In genomic region chr1:156506450-156506849, GRCh38 we compare ENCODE assay signal across 14 cellular contexts. TPM values are rescaled to one million over a fixed set of nuclear protein-coding genes. Genes with fewer than 3 reads are reported as not detected.
A peak's percentile ranks its signal among the peaks of the same experiment; 100 is the strongest.
DNase-seq lines count a peak whose midpoint lies in the region; ATAC-seq and TF ChIP-seq lines count a peak whose summit lies in the region.
"Had no signal": no experiment of that assay in that cellular context is flagged by ENCODE, and none has a peak within 500 bp of the region (broad histone marks: within the 10 kb centered on the region; RNA-seq: fewer than 3 reads in every experiment).

No MANE protein-coding gene starts in this region.

- no peaks in the 10 kb centered on the region for H3K9me3 Mint-ChIP-seq in activated T-helper 17 cell treated with anti-CD3 and anti-CD28 coated beads, Interleukin-2, amount 50 U/mL, for 72 hours
- no peaks in the 10 kb centered on the region for H3K9me3 Mint-ChIP-seq in naive B cell

- H3K27ac ChIP-seq in heart right ventricle (peak overlapping the region in 7 of 10 donors; percentile 98 to 100 (median 100)), vagina (peak overlapping the region; percentile 99)

- TF ChIP-seq CTCF in heart right ventricle (IDR thresholded peaks at IDR 0.05) (no peak), vagina (IDR thresholded peaks at IDR 0.05) (no peak)

- peak overlapping the region; percentile 99 for H3K27ac Mint-ChIP-seq in activated T-helper 17 cell treated with anti-CD3 and anti-CD28 coated beads, Interleukin-2, amount 50 U/mL, for 72 hours
- peak overlapping the region; percentile 94 to 100 (median 100) for H3K27ac Mint-ChIP-seq in naive B cell

- intact Hi-C loops in heart right ventricle (cut with DNase I) = loop anchor here in 2 of 10 donors (5.0 to 10.0 kb wide), 2 partner anchors 86 to 238 kb away; partner anchors contain the start of genes MRPL24 (in 1 of the 2) and NAXE (in 1 of the 2)
- intact Hi-C loops in left ventricle myocardium superior (cut with micrococcal nuclease) = no loop called here
- intact Hi-C loops in vagina (cut with DNase I) = no loop called here

- no peaks in the 10 kb centered on the region for H3K27me3 Mint-ChIP-seq in activated T-helper 17 cell treated with anti-CD3 and anti-CD28 coated beads, Interleukin-2, amount 50 U/mL, for 72 hours
- no peaks in the 10 kb centered on the region for H3K27me3 Mint-ChIP-seq in naive B cell

- no peak for TF ChIP-seq POLR2A in vagina (IDR thresholded peaks at IDR 0.05)

- no peak for ATAC-seq in heart right ventricle
- ATAC-seq in left ventricle myocardium superior = no peak
- no peak for ATAC-seq in activated T-helper 17 cell treated with anti-CD3 and anti-CD28 coated beads, Interleukin-2, amount 50 U/mL, for 72 hours (replicated peaks)
- ATAC-seq in naive B cell (ENCODE audit: low read depth in 2 of 2) = no peak
- no peak for ATAC-seq in HG03565 (IDR thresholded peaks at IDR 0.05; ENCODE audit: unreplicated experiment)
- ATAC-seq: body of pancreas, left lobe of liver, Right ventricle myocardium inferior had no signal

- no peaks in the 10 kb centered on the region for H3K36me3 ChIP-seq in heart right ventricle
- H3K36me3 ChIP-seq in vagina = no peaks in the 10 kb centered on the region
- H3K36me3 ChIP-seq in MG63 = no peaks in the 10 kb centered on the region

- peak overlapping the region in 3 of 10 donors; percentile 45 to 57 (median 46) for H3K4me3 ChIP-seq in heart right ventricle
- no peak overlapping the region for H3K4me3 ChIP-seq in vagina
- H3K4me3 ChIP-seq in MG63 = no peak overlapping the region
- H3K4me3 ChIP-seq: body of pancreas had no signal

- DNase-seq in heart right ventricle = no peak
- DNase-seq in left ventricle myocardium superior = no peak
- DNase-seq in naive B cell = no peak
- no peak for DNase-seq in vagina (ENCODE audit: extremely low spot score in 2 of 2)
- DNase-seq in MG63 = no peak
- no peak for DNase-seq in cortex of kidney (lab: John Stamatoyannopoulos, UW)
- DNase-seq: activated CD8-positive, alpha-beta memory T cell treated with anti-CD3 and anti-CD28 coated beads, Interleukin-2, amount 50 U/mL, for 48 hours; body of pancreas; GDM1; NCI-H1436 treated with DMSO at 0.1 percent for 48 hours had no signal

- H3K4me1 ChIP-seq in heart right ventricle (peaks cover 27 to 98% (median 77%) of the 10 kb centered on the region in 9 donors), vagina (peaks cover 77% of the 10 kb centered on the region)

- 96 to 99% methylated on average over 2 of the region's 2 CpGs for WGBS in heart right ventricle, 2 donors

- H3K9me3 ChIP-seq in heart right ventricle (no peaks in the 10 kb centered on the region), vagina (no peaks in the 10 kb centered on the region), MG63 (no peaks in the 10 kb centered on the region)
- H3K9me3 ChIP-seq: body of pancreas had no signal

- H3K27me3 ChIP-seq in heart right ventricle (no peaks in the 10 kb centered on the region), vagina (no peaks in the 10 kb centered on the region), MG63 (no peaks in the 10 kb centered on the region)
- H3K27me3 ChIP-seq: body of pancreas had no signal

- H3K4me1 Mint-ChIP-seq in activated T-helper 17 cell treated with anti-CD3 and anti-CD28 coated beads, Interleukin-2, amount 50 U/mL, for 72 hours = peaks cover 38% of the 10 kb centered on the region
- peaks cover 33 to 56% (median 36%) of the 10 kb centered on the region in 3 donors for H3K4me1 Mint-ChIP-seq in naive B cell

- H3K36me3 Mint-ChIP-seq in activated T-helper 17 cell treated with anti-CD3 and anti-CD28 coated beads, Interleukin-2, amount 50 U/mL, for 72 hours (ENCODE audit: low read depth) = peaks cover 6% of the 10 kb centered on the region
- no peaks in the 10 kb centered on the region for H3K36me3 Mint-ChIP-seq in naive B cell

- peak overlapping the region; percentile 90 for H3K4me3 Mint-ChIP-seq in activated T-helper 17 cell treated with anti-CD3 and anti-CD28 coated beads, Interleukin-2, amount 50 U/mL, for 72 hours
- H3K4me3 Mint-ChIP-seq in naive B cell = peak overlapping the region in 2 of 8 donors; percentile 79 to 90

RNA-seq across cellular contexts. Expression of gene MEF2D, which starts 5.9 kb away (rescaled TPM):
- total RNA-seq in heart right ventricle = 100 to 1,000 TPM in 4 of 10 donors, 10 to 100 TPM in 6; 81.1 to 127 (median 96.5) TPM
- 10 to 100 TPM; 31.6 to 37.7 TPM for polyA plus RNA-seq in heart right ventricle
- total RNA-seq in left ventricle myocardium superior = 116 TPM
- 10 to 100 TPM; 34.4 to 68.5 TPM for total RNA-seq in activated T-helper 17 cell treated with anti-CD3 and anti-CD28 coated beads, Interleukin-2, amount 50 U/mL, for 72 hours
- 10 to 100 TPM in 3 of 6 donors, 1 to 10 TPM in 3; 6.9 to 15.8 (median 9.1) TPM for polyA plus RNA-seq in naive B cell (ENCODE audit: low read depth in 6 of 6)
- total RNA-seq in vagina = 33.9 TPM
- total RNA-seq in MG63 (2014; rRNA removed; shearing (Covaris generic); ENCODE audit: low replicate concordance) = 3.4 and 11.7 TPM in 2 replicates
